In the genomic region with DNA sequence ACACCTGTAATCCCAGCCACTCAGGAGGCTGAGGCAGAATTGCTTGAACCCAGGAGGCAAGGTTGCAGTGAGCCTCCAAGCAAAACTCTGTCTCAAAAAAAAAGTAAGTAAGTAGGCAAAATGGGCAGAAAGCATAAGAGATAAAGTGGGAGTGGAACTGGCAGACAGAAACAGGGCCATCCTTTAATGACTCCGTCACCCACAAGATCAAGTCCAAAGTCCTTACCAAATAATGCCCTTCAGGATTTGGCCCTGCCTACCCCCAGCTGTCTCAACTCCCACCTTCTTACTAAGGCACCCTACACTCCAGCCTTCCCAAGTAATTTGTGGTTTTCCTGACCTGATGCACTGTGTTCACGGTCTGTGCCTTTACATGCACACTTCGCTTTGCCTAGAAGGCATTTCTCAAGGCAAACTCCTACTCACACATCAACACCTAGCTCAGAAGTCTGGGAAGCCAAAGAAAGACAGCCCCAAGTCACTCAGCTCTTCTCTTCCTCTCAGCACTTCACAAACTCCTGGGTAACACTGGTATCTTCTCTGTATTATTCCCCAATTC, we compare ENCODE assay signal across 1 cellular context.
TF ChIP-seq lines count a peak whose summit lies in the region.

No MANE protein-coding gene starts in this region.

TF ChIP-seq in WTC11, 78 proteins besides CTCF, POLR2A, EP300 and RAD21 (continued from another document):
- TF ChIP-seq, protein P1, sequence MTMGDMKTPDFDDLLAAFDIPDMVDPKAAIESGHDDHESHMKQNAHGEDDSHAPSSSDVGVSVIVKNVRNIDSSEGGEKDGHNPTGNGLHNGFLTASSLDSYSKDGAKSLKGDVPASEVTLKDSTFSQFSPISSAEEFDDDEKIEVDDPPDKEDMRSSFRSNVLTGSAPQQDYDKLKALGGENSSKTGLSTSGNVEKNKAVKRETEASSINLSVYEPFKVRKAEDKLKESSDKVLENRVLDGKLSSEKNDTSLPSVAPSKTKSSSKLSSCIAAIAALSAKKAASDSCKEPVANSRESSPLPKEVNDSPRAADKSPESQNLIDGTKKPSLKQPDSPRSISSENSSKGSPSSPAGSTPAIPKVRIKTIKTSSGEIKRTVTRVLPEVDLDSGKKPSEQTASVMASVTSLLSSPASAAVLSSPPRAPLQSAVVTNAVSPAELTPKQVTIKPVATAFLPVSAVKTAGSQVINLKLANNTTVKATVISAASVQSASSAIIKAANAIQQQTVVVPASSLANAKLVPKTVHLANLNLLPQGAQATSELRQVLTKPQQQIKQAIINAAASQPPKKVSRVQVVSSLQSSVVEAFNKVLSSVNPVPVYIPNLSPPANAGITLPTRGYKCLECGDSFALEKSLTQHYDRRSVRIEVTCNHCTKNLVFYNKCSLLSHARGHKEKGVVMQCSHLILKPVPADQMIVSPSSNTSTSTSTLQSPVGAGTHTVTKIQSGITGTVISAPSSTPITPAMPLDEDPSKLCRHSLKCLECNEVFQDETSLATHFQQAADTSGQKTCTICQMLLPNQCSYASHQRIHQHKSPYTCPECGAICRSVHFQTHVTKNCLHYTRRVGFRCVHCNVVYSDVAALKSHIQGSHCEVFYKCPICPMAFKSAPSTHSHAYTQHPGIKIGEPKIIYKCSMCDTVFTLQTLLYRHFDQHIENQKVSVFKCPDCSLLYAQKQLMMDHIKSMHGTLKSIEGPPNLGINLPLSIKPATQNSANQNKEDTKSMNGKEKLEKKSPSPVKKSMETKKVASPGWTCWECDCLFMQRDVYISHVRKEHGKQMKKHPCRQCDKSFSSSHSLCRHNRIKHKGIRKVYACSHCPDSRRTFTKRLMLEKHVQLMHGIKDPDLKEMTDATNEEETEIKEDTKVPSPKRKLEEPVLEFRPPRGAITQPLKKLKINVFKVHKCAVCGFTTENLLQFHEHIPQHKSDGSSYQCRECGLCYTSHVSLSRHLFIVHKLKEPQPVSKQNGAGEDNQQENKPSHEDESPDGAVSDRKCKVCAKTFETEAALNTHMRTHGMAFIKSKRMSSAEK (CRISPR knock-in tag; IDR thresholded peaks at IDR 0.05; ENCODE audit: borderline replicate concordance) = no peak
- TF ChIP-seq ZNF263 (CRISPR knock-in tag; IDR thresholded peaks at IDR 0.05; ENCODE audit: low read depth) (no peak), PRRX2 (CRISPR knock-in tag; IDR thresholded peaks at IDR 0.05) (no peak)
- TF ChIP-seq, protein P2, sequence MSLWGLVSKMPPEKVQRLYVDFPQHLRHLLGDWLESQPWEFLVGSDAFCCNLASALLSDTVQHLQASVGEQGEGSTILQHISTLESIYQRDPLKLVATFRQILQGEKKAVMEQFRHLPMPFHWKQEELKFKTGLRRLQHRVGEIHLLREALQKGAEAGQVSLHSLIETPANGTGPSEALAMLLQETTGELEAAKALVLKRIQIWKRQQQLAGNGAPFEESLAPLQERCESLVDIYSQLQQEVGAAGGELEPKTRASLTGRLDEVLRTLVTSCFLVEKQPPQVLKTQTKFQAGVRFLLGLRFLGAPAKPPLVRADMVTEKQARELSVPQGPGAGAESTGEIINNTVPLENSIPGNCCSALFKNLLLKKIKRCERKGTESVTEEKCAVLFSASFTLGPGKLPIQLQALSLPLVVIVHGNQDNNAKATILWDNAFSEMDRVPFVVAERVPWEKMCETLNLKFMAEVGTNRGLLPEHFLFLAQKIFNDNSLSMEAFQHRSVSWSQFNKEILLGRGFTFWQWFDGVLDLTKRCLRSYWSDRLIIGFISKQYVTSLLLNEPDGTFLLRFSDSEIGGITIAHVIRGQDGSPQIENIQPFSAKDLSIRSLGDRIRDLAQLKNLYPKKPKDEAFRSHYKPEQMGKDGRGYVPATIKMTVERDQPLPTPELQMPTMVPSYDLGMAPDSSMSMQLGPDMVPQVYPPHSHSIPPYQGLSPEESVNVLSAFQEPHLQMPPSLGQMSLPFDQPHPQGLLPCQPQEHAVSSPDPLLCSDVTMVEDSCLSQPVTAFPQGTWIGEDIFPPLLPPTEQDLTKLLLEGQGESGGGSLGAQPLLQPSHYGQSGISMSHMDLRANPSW (CRISPR knock-in tag; conservative IDR thresholded peaks at IDR 0.05; ENCODE audit: low read depth) = no peak
- TF ChIP-seq, protein P3, sequence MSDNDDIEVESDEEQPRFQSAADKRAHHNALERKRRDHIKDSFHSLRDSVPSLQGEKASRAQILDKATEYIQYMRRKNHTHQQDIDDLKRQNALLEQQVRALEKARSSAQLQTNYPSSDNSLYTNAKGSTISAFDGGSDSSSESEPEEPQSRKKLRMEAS (CRISPR knock-in tag; IDR thresholded peaks at IDR 0.05) = no peak
